ENCODE assay signal across 1 cellular context in the genomic region with DNA sequence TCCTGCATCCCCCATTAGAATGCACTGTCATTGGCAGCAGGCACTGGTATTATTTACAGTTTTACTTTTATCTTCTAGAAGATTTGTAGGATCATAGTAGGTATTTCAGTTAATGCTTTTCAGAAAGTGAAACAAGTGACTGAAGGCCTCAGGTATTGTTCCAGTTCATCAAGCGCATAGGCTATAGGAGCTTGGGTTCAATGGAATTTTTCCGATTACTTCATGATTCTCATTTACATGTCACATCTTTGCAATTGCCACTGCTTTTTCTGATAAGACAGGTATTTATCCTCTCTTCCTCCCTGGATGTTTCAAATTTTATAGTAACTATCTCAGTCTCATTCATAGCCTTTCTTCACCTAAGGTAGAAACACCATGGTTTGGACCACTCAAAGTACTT.
TF ChIP-seq lines count a peak whose summit lies in the region.

No MANE protein-coding gene starts in this region.

TF ChIP-seq in HCT116, 20 proteins besides CTCF, POLR2A, EP300 and RAD21:
- TF ChIP-seq EGR1 (IDR thresholded peaks at IDR 0.05; ENCODE audit: low read depth) = no peak
- TF ChIP-seq, protein P1, sequence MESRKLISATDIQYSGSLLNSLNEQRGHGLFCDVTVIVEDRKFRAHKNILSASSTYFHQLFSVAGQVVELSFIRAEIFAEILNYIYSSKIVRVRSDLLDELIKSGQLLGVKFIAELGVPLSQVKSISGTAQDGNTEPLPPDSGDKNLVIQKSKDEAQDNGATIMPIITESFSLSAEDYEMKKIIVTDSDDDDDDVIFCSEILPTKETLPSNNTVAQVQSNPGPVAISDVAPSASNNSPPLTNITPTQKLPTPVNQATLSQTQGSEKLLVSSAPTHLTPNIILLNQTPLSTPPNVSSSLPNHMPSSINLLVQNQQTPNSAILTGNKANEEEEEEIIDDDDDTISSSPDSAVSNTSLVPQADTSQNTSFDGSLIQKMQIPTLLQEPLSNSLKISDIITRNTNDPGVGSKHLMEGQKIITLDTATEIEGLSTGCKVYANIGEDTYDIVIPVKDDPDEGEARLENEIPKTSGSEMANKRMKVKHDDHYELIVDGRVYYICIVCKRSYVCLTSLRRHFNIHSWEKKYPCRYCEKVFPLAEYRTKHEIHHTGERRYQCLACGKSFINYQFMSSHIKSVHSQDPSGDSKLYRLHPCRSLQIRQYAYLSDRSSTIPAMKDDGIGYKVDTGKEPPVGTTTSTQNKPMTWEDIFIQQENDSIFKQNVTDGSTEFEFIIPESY (IDR thresholded peaks at IDR 0.05; ENCODE audit: extremely low read depth, insufficient replicate concordance, low read length) = no peak
- TF ChIP-seq SRF (IDR thresholded peaks at IDR 0.05; ENCODE audit: low read depth) = no peak
- no peak for TF ChIP-seq EZH2phosphoT487 (IDR thresholded peaks at IDR 0.05; ENCODE audit: borderline replicate concordance)
- no peak for TF ChIP-seq ZNF274 (IDR thresholded peaks at IDR 0.05; ENCODE audit: low read depth, low read length)
- TF ChIP-seq FOSL1 (IDR thresholded peaks at IDR 0.05; ENCODE audit: low read depth) = no peak
- TF ChIP-seq SP1 (IDR thresholded peaks at IDR 0.05; ENCODE audit: low read depth) = no peak
- TF ChIP-seq CEBPB (IDR thresholded peaks at IDR 0.05; ENCODE audit: low read depth) = no peak
- no peak for TF ChIP-seq TCF7L2 (IDR thresholded peaks at IDR 0.05; ENCODE audit: borderline replicate concordance, extremely low read depth, insufficient read depth, insufficient read length)
- no peak for TF ChIP-seq ELF1 (IDR thresholded peaks at IDR 0.05; ENCODE audit: borderline replicate concordance, low read depth)
- no peak for TF ChIP-seq ATF3 (IDR thresholded peaks at IDR 0.05)
- TF ChIP-seq JUND (IDR thresholded peaks at IDR 0.05) = no peak
- no peak for TF ChIP-seq MAX (IDR thresholded peaks at IDR 0.05)
- TF ChIP-seq ZFX (IDR thresholded peaks at IDR 0.05) = no peak
- TF ChIP-seq SIN3A (IDR thresholded peaks at IDR 0.05; ENCODE audit: low read depth) = no peak
- no peak for TF ChIP-seq EZH2 (IDR thresholded peaks at IDR 0.05)
- TF ChIP-seq YY1 (IDR thresholded peaks at IDR 0.05; ENCODE audit: extremely low read depth, insufficient replicate concordance, low read depth, low read length) = no peak
